ENCODE assay signal across 10 cellular contexts in the genomic region with DNA sequence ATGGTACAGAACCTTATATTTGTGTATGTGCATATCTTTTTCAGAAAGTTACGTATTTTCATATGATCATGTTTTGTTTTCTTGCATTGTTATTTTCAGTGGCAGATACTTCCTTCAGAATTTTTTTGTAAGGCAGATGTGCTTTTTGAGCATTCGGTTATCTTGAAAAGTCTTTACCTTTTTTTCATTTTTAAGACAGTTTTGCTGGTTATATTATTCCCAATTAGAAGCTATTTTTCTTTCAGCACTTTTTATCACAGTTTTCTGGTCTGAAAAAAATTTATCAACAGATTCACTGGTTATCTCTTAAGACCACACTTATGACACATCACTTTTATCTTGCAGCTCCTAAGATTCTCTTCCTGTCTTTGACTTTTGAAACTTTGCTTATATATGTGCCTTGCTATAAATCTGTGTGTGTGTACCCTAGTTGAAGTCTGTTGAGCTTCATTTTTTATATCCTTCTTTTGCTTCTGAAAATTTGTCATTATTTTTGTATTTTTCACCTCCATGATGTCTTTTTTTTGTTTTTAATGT. TPM values are rescaled to one million over a fixed set of nuclear protein-coding genes. Genes with fewer than 3 reads are reported as not detected.
"Had no signal": no experiment of that assay in that cellular context is flagged by ENCODE, and none has a peak within 500 bp of the region (broad histone marks: within the 10 kb centered on the region; RNA-seq: fewer than 3 reads in every experiment).

No MANE protein-coding gene starts in this region.

- H3K4me3 ChIP-seq: GM23338, HAP-1 had no signal

- H3K4me1 ChIP-seq: HAP-1 had no signal

- DNase-seq: H7, HFFc6, IMR-90, KBM-7 had no signal

- H3K4me3 Mint-ChIP-seq: GM23338, HFFc6 had no signal

- H3K4me2 ChIP-seq: GM23338, KMS-11 had no signal

- H2AFZ ChIP-seq: GM23338 had no signal

- ATAC-seq: GM23338, HCT116 had no signal

- H3K9ac ChIP-seq: KMS-11 had no signal

- H3K27ac Mint-ChIP-seq: GM23338, HFFc6 had no signal

- H3K4me1 Mint-ChIP-seq: GM23338 had no signal

- H3K36me3 ChIP-seq: HAP-1 had no signal

- H3K27ac ChIP-seq: HL-60, KMS-11 had no signal

RNA-seq across cellular contexts. Expression of gene ZNF732, which starts 53.1 kb away (rescaled TPM):
- total RNA-seq: H7, HFFc6, HT1080 had no signal
- polyA plus RNA-seq: IMR-90 had no signal
